ENCODE assay signal across 15 cellular contexts in genomic region chr19:50720181-50720920, GRCh38. TPM values are rescaled to one million over a fixed set of nuclear protein-coding genes. Genes with fewer than 3 reads are reported as not detected.
DNase-seq lines count a peak whose midpoint lies in the region; ATAC-seq, FAIRE-seq and TF ChIP-seq lines count a peak whose summit lies in the region.
"Had no signal": no experiment of that assay in that cellular context is flagged by ENCODE, and none has a peak within 500 bp of the region (broad histone marks: within the 10 kb centered on the region; RNA-seq: fewer than 3 reads in every experiment).

No MANE protein-coding gene starts in this region.

- peaks cover 68% of the 10 kb centered on the region for H3K27me3 Mint-ChIP-seq in CD4-positive, alpha-beta T cell
- H3K27me3 Mint-ChIP-seq in nephron progenitor cell (ENCODE audit: low read depth, poor library complexity) = peaks cover 8% of the 10 kb centered on the region
- H3K27me3 Mint-ChIP-seq in activated T-cell treated with anti-CD3 and anti-CD28 coated beads, Interleukin-2, amount 50 U/mL, for 72 hours (ENCODE audit: low read depth) = peaks cover 51% of the 10 kb centered on the region

- H3K36me3 Mint-ChIP-seq in CD4-positive, alpha-beta T cell (ENCODE audit: low read depth) = no peaks in the 10 kb centered on the region
- H3K36me3 Mint-ChIP-seq in nephron progenitor cell (ENCODE audit: low read depth) = peaks cover 11% of the 10 kb centered on the region
- H3K36me3 Mint-ChIP-seq in activated T-cell treated with anti-CD3 and anti-CD28 coated beads, Interleukin-2, amount 50 U/mL, for 72 hours (ENCODE audit: insufficient read depth in 2 of 2) = no peaks in the 10 kb centered on the region
- H3K36me3 Mint-ChIP-seq: activated CD4-positive, alpha-beta memory T cell treated with anti-CD3 and anti-CD28 coated beads for 36 hours had no signal

- TF ChIP-seq RAD21 in K562 (CRISPR knock-in tag; conservative IDR thresholded peaks at IDR 0.05 in 1 of 2, IDR thresholded peaks at IDR 0.05 in 1 of 2) = no peak

- no peaks in the 10 kb centered on the region for H3K9me3 Mint-ChIP-seq in CD4-positive, alpha-beta T cell
- H3K9me3 Mint-ChIP-seq in nephron progenitor cell = no peaks in the 10 kb centered on the region
- no peaks in the 10 kb centered on the region for H3K9me3 Mint-ChIP-seq in activated T-cell treated with anti-CD3 and anti-CD28 coated beads, Interleukin-2, amount 50 U/mL, for 72 hours
- H3K9me3 Mint-ChIP-seq: activated CD4-positive, alpha-beta memory T cell treated with anti-CD3 and anti-CD28 coated beads for 36 hours had no signal

- peaks cover 5% of the 10 kb centered on the region; the same call in 1 of the 2 replicates for H4K20me1 ChIP-seq in K562 (replicated peaks; ENCODE audit: control insufficient read depth, insufficient read depth, low read length)

- no peak overlapping the region for H3K4me2 ChIP-seq in K562 (ENCODE audit: insufficient read depth, low read length)

- H3K9ac ChIP-seq in K562 (ENCODE audit: insufficient read depth in 1 of 2, low read depth in 2 of 2, low read length in 2 of 2) = no peak overlapping the region

- TF ChIP-seq EP300 in K562 (IDR thresholded peaks at IDR 0.05; ENCODE audit: low read length) = no peak

- intact Hi-C loops in CD4-positive, alpha-beta T cell (cut with DNase I, micrococcal nuclease) = loop anchor here in 1 of 2 experiments (5.0 to 10.0 kb wide), 2 partner anchors 87 to 386 kb away; no protein-coding TSS in a partner anchor
- intact Hi-C loops in K562 (cut with micrococcal nuclease) = no loop called here

- no peaks in the 10 kb centered on the region for H3K36me3 ChIP-seq in K562 (ENCODE audit: control insufficient read depth, insufficient read depth, low read length)

- H3K79me2 ChIP-seq in K562 (ENCODE audit: control insufficient read depth, insufficient read depth, low read length) = peaks cover 3% of the 10 kb centered on the region

- DNase-seq in CD4-positive, alpha-beta T cell = no peak
- DNase-seq in HTR-8/SVneo (ENCODE audit: insufficient read length, low spot score) (no peak), K562 (ENCODE audit: extremely low read depth in 1 of 4, low spot score in 3 of 4) (no peak), nephron progenitor cell (peak; percentile 16), NCI-H1930 (lab: John Stamatoyannopoulos, UW) (no peak)
- DNase-seq in activated T-cell treated with anti-CD3 and anti-CD28 coated beads, Interleukin-2, amount 50 U/mL, for 72 hours = no peak
- DNase-seq: activated CD4-positive, alpha-beta memory T cell treated with anti-CD3 and anti-CD28 coated beads for 36 hours; activated naive CD4-positive, alpha-beta T cell; NCI-H187; stimulated activated CD4-positive, alpha-beta T cell treated with anti-CD3 and anti-CD28 coated beads, Interleukin-2, amount 100 ng/mL, for 48 hours had no signal

- 58% methylated on average over 18 of the region's 21 CpGs for WGBS in K562 (ENCODE audit: insufficient coverage, low coverage, missing lambda C conversion rate)

- peaks cover 65% of the 10 kb centered on the region for H3K27me3 ChIP-seq in CD4-positive, alpha-beta T cell (ENCODE audit: control insufficient read depth, insufficient read depth, low read length)
- H3K27me3 ChIP-seq in K562 (ENCODE audit: control insufficient read depth in 2 of 2, insufficient read depth in 2 of 2, low read length in 2 of 2) = peaks cover 8 to 22% of the 10 kb centered on the region in 2 experiments; a peak in 4 of 5 replicates

- CTCF ChIA-PET in CD4-positive, alpha-beta T cell (lab: Charles Lee) = no interaction called here
- CTCF ChIA-PET in K562 (lab: Yijun Ruan, JAX; ENCODE audit: low intra/inter-chr PET ratio) = no interaction called here

- POLR2A ChIA-PET in CD4-positive, alpha-beta T cell (lab: Charles Lee) = no interaction called here
- POLR2A ChIA-PET in K562 (lab: Yijun Ruan, JAX) = interaction anchor here (0.6 to 1.5 kb wide), 5 partner anchors 14 to 1394 kb away, joined by 3 to 6 read pairs (median 4); no protein-coding TSS in a partner anchor

- H3K4me1 ChIP-seq in K562 (replicated peaks in 1 of 2; ENCODE audit: control insufficient read depth in 2 of 2, insufficient read depth in 2 of 2, low read length in 2 of 2) = peaks cover 8 to 70% of the 10 kb centered on the region in 2 experiments

- H2AFZ ChIP-seq in K562 (ENCODE audit: low read depth, low read length) = no peak overlapping the region

- peak; percentile 75 for FAIRE-seq in HTR-8/SVneo (lab: Jason Lieb, UNC)
- no peak for FAIRE-seq in K562 (lab: Jason Lieb, UNC)

- no peaks in the 10 kb centered on the region for H3K9me1 ChIP-seq in K562 (ENCODE audit: control insufficient read depth, insufficient read depth, low read length)

- no peak for TF ChIP-seq CTCF in CD4-positive, alpha-beta T cell (IDR thresholded peaks at IDR 0.05)
- TF ChIP-seq CTCF in K562 (IDR thresholded peaks at IDR 0.05 in 2 of 3, conservative IDR thresholded peaks at IDR 0.05 in 1 of 3; ENCODE audit: insufficient read depth in 2 of 3, low read depth in 1 of 3, low read length in 3 of 3) (no peak), nephron progenitor cell (IDR thresholded peaks at IDR 0.05) (no peak)

- no peak overlapping the region for H3K27ac ChIP-seq in CD4-positive, alpha-beta T cell (ENCODE audit: low read depth, low read length)
- H3K27ac ChIP-seq in K562 (ENCODE audit: extremely low read depth, low read depth, low read length) = no peak overlapping the region
- H3K27ac ChIP-seq: C4-2B had no signal

- BruUV-seq in K562 (replicated peaks; lab: Mats Ljungman, UMichigan) = no TSS peak

- TF ChIP-seq POLR2A in K562 (conservative IDR thresholded peaks at IDR 0.05) = no peak

- H3K4me3 Mint-ChIP-seq in CD4-positive, alpha-beta T cell = peak overlapping the region; percentile 78
- peak overlapping the region; percentile 73 for H3K4me3 Mint-ChIP-seq in nephron progenitor cell
- H3K4me3 Mint-ChIP-seq in activated T-cell treated with anti-CD3 and anti-CD28 coated beads, Interleukin-2, amount 50 U/mL, for 72 hours = peak overlapping the region in 1 of 2 donors; percentile 43
- H3K4me3 Mint-ChIP-seq: activated CD4-positive, alpha-beta memory T cell treated with anti-CD3 and anti-CD28 coated beads for 36 hours had no signal

- H3K9me3 ChIP-seq in CD4-positive, alpha-beta T cell (ENCODE audit: control insufficient read depth, low read length) = no peaks in the 10 kb centered on the region
- no peaks in the 10 kb centered on the region for H3K9me3 ChIP-seq in K562 (replicated peaks; ENCODE audit: control insufficient read depth, insufficient read depth, low read depth, low read length)

- in situ Hi-C loops in K562 (cut with MboI) = no loop called here

- no peak overlapping the region for H3K27ac Mint-ChIP-seq in CD4-positive, alpha-beta T cell
- peak overlapping the region; percentile 9 for H3K27ac Mint-ChIP-seq in nephron progenitor cell
- H3K27ac Mint-ChIP-seq in activated T-cell treated with anti-CD3 and anti-CD28 coated beads, Interleukin-2, amount 50 U/mL, for 72 hours = no peak overlapping the region
- H3K27ac Mint-ChIP-seq: activated CD4-positive, alpha-beta memory T cell treated with anti-CD3 and anti-CD28 coated beads for 36 hours had no signal

- no peak overlapping the region for H3K4me3 ChIP-seq in K562

- H3K4me1 Mint-ChIP-seq in CD4-positive, alpha-beta T cell (ENCODE audit: low read depth) = peaks cover 32% of the 10 kb centered on the region
- peaks cover 50% of the 10 kb centered on the region for H3K4me1 Mint-ChIP-seq in nephron progenitor cell
- H3K4me1 Mint-ChIP-seq in activated T-cell treated with anti-CD3 and anti-CD28 coated beads, Interleukin-2, amount 50 U/mL, for 72 hours (ENCODE audit: low read depth) = peaks cover 14% of the 10 kb centered on the region

- no peak for ATAC-seq in CD4-positive, alpha-beta T cell (ENCODE audit: poor library complexity)
- ATAC-seq in K562 (no peak), HG03175 (IDR thresholded peaks at IDR 0.05; ENCODE audit: unreplicated experiment) (no peak), GM19328 (IDR thresholded peaks at IDR 0.05; ENCODE audit: unreplicated experiment) (no peak)
- no peak for ATAC-seq in activated T-cell treated with anti-CD3 and anti-CD28 coated beads, Interleukin-2, amount 50 U/mL, for 72 hours (replicated peaks in 1 of 2)

RNA-seq across cellular contexts. Expression of gene SHANK1, which starts 0.7 kb away (rescaled TPM):
- total RNA-seq in CD4-positive, alpha-beta T cell = not detected
- total RNA-seq in K562 (2011; cell fraction: chromatin; rRNA removed; ENCODE audit: low replicate concordance) = 1.1 and 2.3 TPM in 2 replicates
- 0.53 and 1.3 TPM in 2 replicates for total RNA-seq in K562 (2011; cell fraction: nucleolus; rRNA removed)
- 1.8 and 2.4 TPM in 2 replicates for total RNA-seq in K562 (2011; cell fraction: nucleoplasm; rRNA removed)
- total RNA-seq in K562 (2014; rRNA removed) = 0.65 and 0.73 TPM in 2 replicates
- total RNA-seq in K562 (2014; rRNA removed; fragmentation: Illumina TruSeq; extraction: Trizol) = 0.29 and 0.55 TPM in 2 replicates
- 0.33 and 0.57 TPM in 2 replicates for total RNA-seq in K562 (2015; rRNA removed; fragmentation: Illumina TruSeq; extraction: Trizol)
- 1.3 and 1.8 TPM in 2 replicates for total RNA-seq in K562 (2021)
- polyA plus RNA-seq in K562 (2011; rRNA removed) = 0.33 and 0.61 TPM in 2 replicates
- 0.66 and 2.6 TPM in 2 replicates for polyA plus RNA-seq in K562 (2011; cell fraction: cytosol; rRNA removed)
- 1.0 and 1.7 TPM in 2 replicates for polyA plus RNA-seq in K562 (2011; cell fraction: nucleus; rRNA removed)
- 0.69 and 1.3 TPM in 2 replicates for polyA plus RNA-seq in K562 (2012)
- polyA plus RNA-seq in K562 (2014; fragmentation: Illumina TruSeq; extraction: Trizol) = 0.64 and 1.8 TPM in 2 replicates
- not detected for polyA plus RNA-seq in K562 (2014; fragmentation: Nextera tagmentation; extraction: Ambion mirVana)
- polyA plus RNA-seq in K562 (2014; rRNA removed) = 0.52 and 1.6 TPM in 2 replicates
- 0.18 and 0.42 TPM in 2 replicates for polyA minus RNA-seq in K562 (2011; rRNA and poly(A)+ RNA removed)
- polyA minus RNA-seq in K562 (2011; cell fraction: cytosol; rRNA and poly(A)+ RNA removed) = 0.86 and 1.2 TPM in 2 replicates
- 0.56 and 1.3 TPM in 2 replicates for polyA minus RNA-seq in K562 (2011; cell fraction: nucleus; rRNA and poly(A)+ RNA removed)
- total RNA-seq in activated T-cell treated with anti-CD3 and anti-CD28 coated beads, Interleukin-2, amount 50 U/mL, for 72 hours = under 1 TPM in 1 of 2 donors, not detected in 1; 0.07 TPM
- total RNA-seq: activated CD4-positive, alpha-beta memory T cell treated with anti-CD3 and anti-CD28 coated beads for 36 hours; T-helper 1 cell treated with Interleukin-12 subunit alpha and Interleukin-12 subunit beta and Interleukin-4 antibody, amounts not matched to agents 30 ng/mL and 1 ng/mL, for 36 hours had no signal

RNA-seq across cellular contexts. Expression of gene CLEC11A, which starts 2.8 kb away (rescaled TPM):
- 1 to 10 TPM; 3.1 to 3.3 TPM for total RNA-seq in CD4-positive, alpha-beta T cell
- total RNA-seq in K562 (2011; cell fraction: chromatin; rRNA removed; ENCODE audit: low replicate concordance) = 0.69 and 6.7 TPM in 2 replicates
- 14.3 and 15.2 TPM in 2 replicates for total RNA-seq in K562 (2011; cell fraction: nucleolus; rRNA removed)
- 7.3 and 8.3 TPM in 2 replicates for total RNA-seq in K562 (2011; cell fraction: nucleoplasm; rRNA removed)
- 32.7 and 34.8 TPM in 2 replicates for total RNA-seq in K562 (2014; rRNA removed)
- total RNA-seq in K562 (2014; rRNA removed; fragmentation: Illumina TruSeq; extraction: Trizol) = 2.5 and 2.7 TPM in 2 replicates
- 16.1 and 16.7 TPM in 2 replicates for total RNA-seq in K562 (2015; rRNA removed; fragmentation: Illumina TruSeq; extraction: Trizol)
- total RNA-seq in K562 (2021) = 31.3 and 31.4 TPM in 2 replicates
- 3.0 and 17.4 TPM in 2 replicates for polyA plus RNA-seq in K562 (2011; rRNA removed)
- polyA plus RNA-seq in K562 (2011; cell fraction: cytosol; rRNA removed) = 26.3 and 38.6 TPM in 2 replicates
- polyA plus RNA-seq in K562 (2011; cell fraction: nucleus; rRNA removed) = 42.7 and 43.1 TPM in 2 replicates
- 32.9 and 74.8 TPM in 2 replicates for polyA plus RNA-seq in K562 (2012)
- polyA plus RNA-seq in K562 (2014; fragmentation: Illumina TruSeq; extraction: Trizol) = 3.4 and 8.3 TPM in 2 replicates
- under 1 TPM; 0.39 to 0.46 TPM for polyA plus RNA-seq in K562 (2014; fragmentation: Nextera tagmentation; extraction: Ambion mirVana)
- polyA plus RNA-seq in K562 (2014; rRNA removed) = 31.8 and 43.9 TPM in 2 replicates
- 0.49 and 1.0 TPM in 2 replicates for polyA minus RNA-seq in K562 (2011; rRNA and poly(A)+ RNA removed)
- polyA minus RNA-seq in K562 (2011; cell fraction: cytosol; rRNA and poly(A)+ RNA removed) = 1.6 and 12.8 TPM in 2 replicates
- 5.9 and 7.9 TPM in 2 replicates for polyA minus RNA-seq in K562 (2011; cell fraction: nucleus; rRNA and poly(A)+ RNA removed)
- total RNA-seq in activated T-cell treated with anti-CD3 and anti-CD28 coated beads, Interleukin-2, amount 50 U/mL, for 72 hours = 1 to 10 TPM; 2.0 to 3.4 TPM

RNA-seq across cellular contexts. Expression of gene GPR32, which starts 49.9 kb away (rescaled TPM):
- total RNA-seq in CD4-positive, alpha-beta T cell = not detected
- total RNA-seq in K562 (2011; cell fraction: chromatin; rRNA removed; ENCODE audit: low replicate concordance) = not detected in 2 replicates
- not detected in 2 replicates for total RNA-seq in K562 (2011; cell fraction: nucleolus; rRNA removed)
- total RNA-seq in K562 (2011; cell fraction: nucleoplasm; rRNA removed) = not detected in 2 replicates
- total RNA-seq in K562 (2014; rRNA removed) (not detected in 2 replicates), K562 (2014; rRNA removed; fragmentation: Illumina TruSeq; extraction: Trizol) (not detected in 2 replicates), K562 (2015; rRNA removed; fragmentation: Illumina TruSeq; extraction: Trizol) (not detected in 2 replicates), K562 (2021) (0.18 TPM in 1 of 2 replicates, not detected in the other)
- polyA plus RNA-seq in K562 (2011; rRNA removed) (not detected in 2 replicates), K562 (2014; fragmentation: Illumina TruSeq; extraction: Trizol) (not detected in 2 replicates), K562 (2014; fragmentation: Nextera tagmentation; extraction: Ambion mirVana) (not detected), K562 (2014; rRNA removed) (not detected in 2 replicates)
- not detected in 2 replicates for polyA plus RNA-seq in K562 (2011; cell fraction: cytosol; rRNA removed)
- polyA plus RNA-seq in K562 (2011; cell fraction: nucleus; rRNA removed) = not detected in 2 replicates
- polyA plus RNA-seq in K562 (2012) = 0.07 and 0.12 TPM in 2 replicates
- not detected in 2 replicates for polyA minus RNA-seq in K562 (2011; rRNA and poly(A)+ RNA removed)
- not detected in 2 replicates for polyA minus RNA-seq in K562 (2011; cell fraction: cytosol; rRNA and poly(A)+ RNA removed)
- not detected in 2 replicates for polyA minus RNA-seq in K562 (2011; cell fraction: nucleus; rRNA and poly(A)+ RNA removed)
- total RNA-seq in activated T-cell treated with anti-CD3 and anti-CD28 coated beads, Interleukin-2, amount 50 U/mL, for 72 hours = not detected
- total RNA-seq: activated CD4-positive, alpha-beta memory T cell treated with anti-CD3 and anti-CD28 coated beads for 36 hours; cerebellum; T-helper 1 cell treated with Interleukin-12 subunit alpha and Interleukin-12 subunit beta and Interleukin-4 antibody, amounts not matched to agents 30 ng/mL and 1 ng/mL, for 36 hours had no signal
